ENCODE assay signal across 29 cellular contexts in the genomic region with DNA sequence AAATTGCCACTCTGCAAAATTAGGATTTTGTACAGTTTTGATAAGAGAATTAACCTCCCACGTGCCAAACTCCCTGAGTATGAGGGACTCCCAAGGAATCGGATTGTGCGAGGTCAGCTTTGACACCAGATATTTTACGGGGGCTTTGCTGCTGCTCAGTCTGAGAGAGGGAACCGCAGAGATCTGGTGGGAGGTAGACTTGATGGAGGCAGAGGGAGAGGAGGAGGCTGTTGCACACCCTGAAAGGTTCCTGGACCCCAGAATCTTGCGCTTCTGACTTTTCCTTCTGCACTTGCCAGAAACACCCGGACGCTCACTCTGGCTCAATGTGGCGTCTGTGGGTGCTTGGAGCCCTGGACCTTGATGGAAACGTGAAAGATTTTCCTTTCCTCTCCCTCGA.
"Had no signal": no experiment of that assay in that cellular context is flagged by ENCODE, and none has a peak within 500 bp of the region (broad histone marks: within the 10 kb centered on the region; RNA-seq: fewer than 3 reads in every experiment).

No MANE protein-coding gene starts in this region.

- H3K9me3 ChIP-seq: adrenal gland, body of pancreas, heart left ventricle, mucosa of descending colon, neutrophil, ovary, prostate gland, testis, transverse colon, uterus had no signal

- H3K36me3 ChIP-seq: adrenal gland, cardiac muscle cell, heart left ventricle, neutrophil, ovary, prostate gland, transverse colon, uterus had no signal

- H3K27ac ChIP-seq: adrenal gland, body of pancreas, cardiac muscle cell, coronary artery, dorsolateral prefrontal cortex, heart left ventricle, neutrophil, ovary, prostate gland, testis, transverse colon, uterus, VCaP had no signal

- ATAC-seq: body of pancreas; effector memory CD8-positive, alpha-beta T cell; heart left ventricle; left ventricle myocardium superior; mucosa of descending colon; natural killer cell treated with Interleukin-12 subunit alpha and Interleukin-12 subunit beta and Interleukin-15 and Interleukin-18, amount 100 ng/mL, for 72 hours; T-cell had no signal

- DNase-seq: activated CD4-positive, alpha-beta T cell treated with anti-CD3 and anti-CD28 coated beads for 4 hours; activated CD4-positive, alpha-beta T cell treated with anti-CD3 and anti-CD28 coated beads, Interleukin-2, amount 50 U/mL, for 4 hours; activated effector memory CD4-positive, alpha-beta T cell treated with anti-CD3 and anti-CD28 coated beads, Interleukin-2, amount 50 U/mL, for 16 hours; activated naive CD4-positive, alpha-beta T cell treated with anti-CD3 and anti-CD28 coated beads for 36 hours; activated naive CD8-positive, alpha-beta T cell treated with anti-CD3 and anti-CD28 coated beads for 36 hours; activated T-cell treated with anti-CD3 and anti-CD28 coated beads, Interleukin-2, amount 50 U/mL, for 1 hour; aorta; body of pancreas; dorsolateral prefrontal cortex; effector memory CD8-positive, alpha-beta T cell; foreskin fibroblast; heart left ventricle; left ventricle myocardium superior; mucosa of descending colon; ovary; stimulated activated CD4-positive, alpha-beta T cell treated with anti-CD3 and anti-CD28 coated beads, Interleukin-15, amount 100 ng/mL, for 24 hours; stimulated activated naive CD4-positive, alpha-beta T cell; T-cell; testis; transverse colon; uterus had no signal

- H3K27me3 ChIP-seq: body of pancreas, cardiac muscle cell, ovary, testis, uterus had no signal

- H3K4me1 ChIP-seq: adrenal gland, body of pancreas, prostate gland, testis, transverse colon, uterus had no signal

- H3K4me3 ChIP-seq: adrenal gland, body of pancreas, cardiac muscle cell, coronary artery, dorsolateral prefrontal cortex, heart left ventricle, mucosa of descending colon, ovary, prostate gland, smooth muscle cell, testis, transverse colon, uterus had no signal
